In the genomic region with DNA sequence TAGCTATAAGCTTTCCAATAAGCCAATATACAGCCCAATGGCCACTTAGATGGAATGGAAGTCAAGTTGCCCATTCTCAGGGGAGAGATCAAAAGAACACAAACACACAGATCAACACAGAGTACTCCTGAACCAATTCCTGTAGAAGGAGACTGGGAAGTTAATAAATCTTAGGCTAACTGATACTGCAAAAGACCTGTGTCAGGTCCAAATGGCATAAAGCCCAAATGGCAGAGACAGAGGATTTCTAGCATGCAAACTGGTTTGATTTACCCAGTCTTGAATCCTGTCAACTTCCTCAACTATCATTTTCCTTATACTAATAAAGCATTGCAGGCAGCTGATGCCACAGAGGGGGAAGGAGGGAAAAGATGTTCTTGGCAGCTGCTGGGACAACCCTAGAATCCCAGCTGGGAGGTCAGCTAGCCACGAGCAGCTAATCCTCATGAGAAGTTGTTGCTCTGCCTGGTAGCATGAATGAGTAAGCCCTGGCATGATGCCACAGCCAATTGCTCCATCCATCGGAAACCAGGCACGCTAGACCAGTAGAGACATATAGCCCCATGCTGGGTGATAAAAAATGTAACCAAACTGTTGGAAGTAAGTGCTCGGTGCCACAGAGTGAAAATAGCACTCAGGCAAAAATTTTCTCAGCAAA, we compare ENCODE assay signal across 11 cellular contexts. TPM values are rescaled to one million over a fixed set of nuclear protein-coding genes. Genes with fewer than 3 reads are reported as not detected.
DNase-seq lines count a peak whose midpoint lies in the region; ATAC-seq and TF ChIP-seq lines count a peak whose summit lies in the region.
"Had no signal": no experiment of that assay in that cellular context is flagged by ENCODE, and none has a peak within 500 bp of the region (broad histone marks: within the 10 kb centered on the region; RNA-seq: fewer than 3 reads in every experiment).

No MANE protein-coding gene starts in this region.

- peak; percentile 83 for ATAC-seq in omental fat pad (ENCODE audit: low FRiP score)
- ATAC-seq: K562 had no signal

- H3K4me3 ChIP-seq in AG09309 (ENCODE audit: control insufficient read depth, low read depth, low read length) (no peak overlapping the region), fibroblast of the aortic adventitia (ENCODE audit: low read depth, low read length) (no peak overlapping the region)
- H3K4me3 ChIP-seq: BLaER1, K562 had no signal

- DNase-seq in AG09309 (ENCODE audit: low read depth): peak; percentile 21
- peak; percentile 33 for DNase-seq in NOMO-1 treated with dmso at 0.1 percent for 144 hours (lab: John Stamatoyannopoulos, UW; ENCODE audit: unreplicated experiment)
- peak; percentile 75 for DNase-seq in fibroblast of the aortic adventitia (ENCODE audit: low read depth)
- DNase-seq in omental fat pad (ENCODE audit: low spot score): peak; percentile 87
- DNase-seq in kidney glomerular epithelial cell (lab: John Stamatoyannopoulos, UW): no peak
- no peak for DNase-seq in activated naive CD4-positive, alpha-beta T cell (lab: John Stamatoyannopoulos, UW)
- no peak for DNase-seq in NCI-H2227 (lab: John Stamatoyannopoulos, UW; ENCODE audit: unreplicated experiment)
- no peak for DNase-seq in NCI-H2107 treated with DMSO at 0.1 percent for 48 hours (lab: John Stamatoyannopoulos, UW; ENCODE audit: unreplicated experiment)

- no peak for TF ChIP-seq CTCF in AG09309 (IDR thresholded peaks at IDR 0.05; ENCODE audit: control insufficient read depth, insufficient read depth, low read depth, low read length, missing control alignments)
- no peak for TF ChIP-seq CTCF in fibroblast of the aortic adventitia (IDR thresholded peaks at IDR 0.05; ENCODE audit: insufficient read depth, low read length)
- TF ChIP-seq CTCF in omental fat pad (IDR thresholded peaks at IDR 0.05): no peak

RNA-seq across cellular contexts. Expression of gene ANG, which starts 26.2 kb away (rescaled TPM):
- total RNA-seq in fibroblast of the aortic adventitia (ENCODE audit: low replicate concordance) (4.8 and 11.4 TPM in 2 replicates), omental fat pad (100 to 1,000 TPM in 1 of 4 donors, 10 to 100 TPM in 3; 24.4 to 114 (median 45.6) TPM)

RNA-seq across cellular contexts. Expression of gene RNASE4, which starts 30.4 kb away (rescaled TPM):
- 4.8 and 24.1 TPM in 2 replicates for total RNA-seq in fibroblast of the aortic adventitia (ENCODE audit: low replicate concordance)
- 100 to 1,000 TPM; 115 to 280 (median 181) TPM for total RNA-seq in omental fat pad

RNA-seq across cellular contexts. Expression of gene EDDM3A, which starts 31.0 kb away (rescaled TPM):
- total RNA-seq in fibroblast of the aortic adventitia (ENCODE audit: low replicate concordance) (not detected in 2 replicates), omental fat pad (not detected)
- total RNA-seq: K562, mesenteric fat pad had no signal

RNA-seq across cellular contexts. Expression of gene EDDM3B, which starts 53.5 kb away (rescaled TPM):
- not detected in 2 replicates for total RNA-seq in fibroblast of the aortic adventitia (ENCODE audit: low replicate concordance)
- total RNA-seq in omental fat pad: not detected
- total RNA-seq: K562, mesenteric fat pad had no signal

Comparison
In these comparisons a context has a peak if more than half of its experiments do, and no peak if none do; other contexts are left out.
1. DNase-seq: peak in AG09309 (single experiment), NOMO-1 treated with dmso at 0.1 percent for 144 hours (single experiment), fibroblast of the aortic adventitia (single experiment) and omental fat pad (single experiment); none in kidney glomerular epithelial cell (single experiment), activated naive CD4-positive, alpha-beta T cell (0 of 4), NCI-H2227 (single experiment) and NCI-H2107 treated with DMSO at 0.1 percent for 48 hours (single experiment).